ENCODE assay signal across 1 cellular context in genomic region chr10:21329995-21330627, GRCh38.
TF ChIP-seq lines count a peak whose summit lies in the region.

No MANE protein-coding gene starts in this region.

TF ChIP-seq in HepG2, 621 proteins besides CTCF, POLR2A, EP300 and RAD21 (continued from another document):
- no peak for TF ChIP-seq E2F5 (CRISPR knock-in tag; conservative IDR thresholded peaks at IDR 0.05)
- TF ChIP-seq ZNF121 (CRISPR knock-in tag; IDR thresholded peaks at IDR 0.05) = peak; percentile 90
- no peak for TF ChIP-seq SNAPC2 (CRISPR knock-in tag; IDR thresholded peaks at IDR 0.05)
- TF ChIP-seq FOSL2 (CRISPR knock-in tag; IDR thresholded peaks at IDR 0.05) = peak; percentile 89
- 0 out of 2 replicates have a peak, but pooled peaks have one; percentile 14 for TF ChIP-seq FOSL1 (CRISPR knock-in tag; IDR thresholded peaks at IDR 0.05; ENCODE audit: borderline replicate concordance)
- TF ChIP-seq PLRG1 (conservative IDR thresholded peaks at IDR 0.05) = no peak
- TF ChIP-seq KDM1A (CRISPR knock-in tag; IDR thresholded peaks at IDR 0.05) = peak; percentile 65; the same call in 1 of the 2 replicates
- peak; percentile 18; the same call in 1 of the 2 replicates for TF ChIP-seq RFX1 (IDR thresholded peaks at IDR 0.05)
- no peak for TF ChIP-seq ARHGAP35 (CRISPR knock-in tag; IDR thresholded peaks at IDR 0.05; ENCODE audit: borderline replicate concordance)
- TF ChIP-seq TFAP4 (IDR thresholded peaks at IDR 0.05; ENCODE audit: borderline replicate concordance, low read depth) = peak; percentile 66; the same call in 1 of the 2 replicates
- TF ChIP-seq ATF2 (CRISPR knock-in tag; IDR thresholded peaks at IDR 0.05) = no peak
